Comparison of ENCODE assay signal across 14 cellular contexts in genomic region chr10:21318768-21319167, GRCh38.
A peak's percentile ranks its signal among the peaks of the same experiment; 100 is the strongest.
DNase-seq lines count a peak whose midpoint lies in the region; ATAC-seq, FAIRE-seq and TF ChIP-seq lines count a peak whose summit lies in the region.
"Had no signal": no experiment of that assay in that cellular context is flagged by ENCODE, and none has a peak within 500 bp of the region (broad histone marks: within the 10 kb centered on the region; RNA-seq: fewer than 3 reads in every experiment).

No MANE protein-coding gene starts in this region.

- H3K4me1 ChIP-seq in A549 = peaks cover 52% of the 10 kb centered on the region
- H3K4me1 ChIP-seq in OCI-LY7 (ENCODE audit: insufficient read depth, low read length, poor library complexity, severe bottlenecking) = peaks cover 23% of the 10 kb centered on the region
- peaks cover 15% of the 10 kb centered on the region for H3K4me1 ChIP-seq in PC-9 (replicated peaks; ENCODE audit: insufficient read depth)
- H3K4me1 ChIP-seq in PC-3 (ENCODE audit: insufficient read depth, low read length) = no peaks in the 10 kb centered on the region; the same call in 1 of the 2 replicates

- H3K36me3 ChIP-seq in OCI-LY7 (ENCODE audit: insufficient read depth, low read length) (no peaks in the 10 kb centered on the region), PC-9 (ENCODE audit: low read depth) (no peaks in the 10 kb centered on the region), PC-3 (ENCODE audit: low read depth, low read length) (no peaks in the 10 kb centered on the region)
- H3K36me3 ChIP-seq: esophagus squamous epithelium had no signal

- no peaks in the 10 kb centered on the region for H3K36me3 Mint-ChIP-seq in activated CD4-positive, alpha-beta T cell treated with anti-CD3 and anti-CD28 coated beads, Interleukin-2, amount 10 ng/mL, durations not matched to agents 24 days and 14 days (ENCODE audit: low read depth)
- H3K36me3 Mint-ChIP-seq: activated naive CD8-positive, alpha-beta T cell had no signal

- WGBS in A549 (ENCODE audit: missing lambda C conversion rate) = 84% methylated on average over 6 of the region's 6 CpGs

- POLR2A ChIA-PET in A549 (lab: Yijun Ruan, JAX) = no interaction called here
- POLR2A ChIA-PET in OCI-LY7 (lab: Charles Lee) = interaction anchor here (0.6 to 1.0 kb wide), 2 partner anchors 26 to 152 kb away, joined by 3 to 5 read pairs; no protein-coding TSS in a partner anchor
- POLR2A ChIA-PET in PC-9 (lab: Charles Lee; ENCODE audit: unreplicated experiment) = no interaction called here
- POLR2A ChIA-PET in PC-3 (lab: Charles Lee; ENCODE audit: unreplicated experiment) = no interaction called here

- no TSS peak for BruUV-seq in OCI-LY7 (replicated peaks; lab: Mats Ljungman, UMichigan)
- no TSS peak for BruUV-seq in PC-9 (replicated peaks; lab: Mats Ljungman, UMichigan)
- no TSS peak for BruUV-seq in PC-3 (replicated peaks; lab: Mats Ljungman, UMichigan)

- H2AFZ ChIP-seq in OCI-LY7 (ENCODE audit: low read length) = no peak overlapping the region
- no peak overlapping the region for H2AFZ ChIP-seq in PC-9
- no peak overlapping the region for H2AFZ ChIP-seq in PC-3 (ENCODE audit: low read length)

- H3K4me1 Mint-ChIP-seq in activated CD4-positive, alpha-beta T cell treated with anti-CD3 and anti-CD28 coated beads, Interleukin-2, amount 10 ng/mL, durations not matched to agents 24 days and 14 days = no peaks in the 10 kb centered on the region

- no peaks in the 10 kb centered on the region for H3K9me3 ChIP-seq in A549
- no peaks in the 10 kb centered on the region for H3K9me3 ChIP-seq in OCI-LY7 (ENCODE audit: low read length)
- no peaks in the 10 kb centered on the region for H3K9me3 ChIP-seq in PC-9 (ENCODE audit: insufficient read depth, low read depth)
- no peaks in the 10 kb centered on the region for H3K9me3 ChIP-seq in PC-3 (ENCODE audit: low read length)
- H3K9me3 ChIP-seq: esophagus squamous epithelium, mucosa of descending colon had no signal

- H3K79me2 ChIP-seq in OCI-LY7 (ENCODE audit: insufficient read depth, low read depth, low read length) (no peaks in the 10 kb centered on the region), PC-9 (ENCODE audit: low read depth) (no peaks in the 10 kb centered on the region), PC-3 (ENCODE audit: low read length) (no peaks in the 10 kb centered on the region)

- no peak for ATAC-seq in A549
- no peak for ATAC-seq in GM21825 (IDR thresholded peaks at IDR 0.05; ENCODE audit: unreplicated experiment)
- ATAC-seq in PC-3 = no peak
- ATAC-seq: mucosa of descending colon had no signal

- H3K9me3 Mint-ChIP-seq in activated CD4-positive, alpha-beta T cell treated with anti-CD3 and anti-CD28 coated beads, Interleukin-2, amount 10 ng/mL, durations not matched to agents 24 days and 14 days = peaks cover 4% of the 10 kb centered on the region
- H3K9me3 Mint-ChIP-seq: T-helper 2 cell treated with Interferon-gamma antibody and Interleukin-4, amounts not matched to agents 5 μg/mL and 100 μg/mL, for 36 hours had no signal

- no peaks in the 10 kb centered on the region for H3K27me3 Mint-ChIP-seq in activated CD4-positive, alpha-beta T cell treated with anti-CD3 and anti-CD28 coated beads, Interleukin-2, amount 10 ng/mL, durations not matched to agents 24 days and 14 days
- H3K27me3 Mint-ChIP-seq: activated naive CD8-positive, alpha-beta T cell had no signal

- DNase-seq in A549 (ENCODE audit: low read depth in 1 of 2, low spot score in 1 of 2) (no peak), ELR (ENCODE audit: low read depth) (peak; percentile 34), OCI-LY7 (ENCODE audit: low spot score) (no peak), fibroblast of mammary gland (ENCODE audit: low read depth) (peak; percentile 38), PC-9 (no peak), PC-3 (no peak)
- no peak for DNase-seq in activated CD4-positive, alpha-beta T cell treated with anti-CD3 and anti-CD28 coated beads, Interleukin-2, amount 10 ng/mL, durations not matched to agents 24 days and 14 days
- DNase-seq: esophagus squamous epithelium, retina had no signal

- H4K20me1 ChIP-seq in OCI-LY7 (ENCODE audit: insufficient read depth, low read length) (no peaks in the 10 kb centered on the region), PC-9 (ENCODE audit: insufficient read depth) (no peaks in the 10 kb centered on the region), PC-3 (ENCODE audit: low read length) (no peaks in the 10 kb centered on the region)

- H3K4me3 ChIP-seq in A549 (no peak overlapping the region), OCI-LY7 (ENCODE audit: low read depth, low read length, poor library complexity, severe bottlenecking) (no peak overlapping the region), fibroblast of mammary gland (ENCODE audit: control insufficient read depth, low read depth, low read length) (no peak overlapping the region), PC-9 (no peak overlapping the region), PC-3 (ENCODE audit: low read length) (no peak overlapping the region)
- H3K4me3 ChIP-seq: esophagus squamous epithelium, mucosa of descending colon had no signal

- H3K4me2 ChIP-seq in A549 (no peak overlapping the region), OCI-LY7 (ENCODE audit: low read length) (0 out of 2 replicates have a peak overlapping the region, but pooled peaks have one; percentile 12), PC-9 (no peak overlapping the region), PC-3 (ENCODE audit: low read length) (no peak overlapping the region)

- no peak for FAIRE-seq in A549 (lab: Jason Lieb, UNC)

- no peak for TF ChIP-seq RAD21 in A549 (conservative IDR thresholded peaks at IDR 0.05 in 1 of 2, IDR thresholded peaks at IDR 0.05 in 1 of 2)

- H3K27me3 ChIP-seq in PC-9 (ENCODE audit: insufficient read depth, low read depth) (no peaks in the 10 kb centered on the region), PC-3 (ENCODE audit: low read length) (no peaks in the 10 kb centered on the region)
- H3K27me3 ChIP-seq: esophagus squamous epithelium had no signal

- no peak for TF ChIP-seq EP300 in A549 (IDR thresholded peaks at IDR 0.05)

- H3K27ac ChIP-seq in A549 (peak overlapping the region; percentile 31 to 94), OCI-LY7 (ENCODE audit: low read depth, low read length, poor library complexity, severe bottlenecking) (no peak overlapping the region), PC-9 (no peak overlapping the region), PC-3 (ENCODE audit: low read length) (no peak overlapping the region)
- H3K27ac ChIP-seq: C4-2B, esophagus squamous epithelium had no signal

- H3K9ac ChIP-seq in PC-3 (ENCODE audit: low read length) = no peak overlapping the region

- H3F3A ChIP-seq in PC-9 (ENCODE audit: insufficient read depth, low read depth) (peaks cover 3% of the 10 kb centered on the region; the same call in 1 of the 2 replicates), PC-3 (ENCODE audit: low read length, unreplicated experiment) (no peaks in the 10 kb centered on the region)

- TF ChIP-seq POLR2A in A549 (IDR thresholded peaks at IDR 0.05; ENCODE audit: low read length) = no peak

- no peaks in the 10 kb centered on the region for H3K9me2 ChIP-seq in OCI-LY7 (ENCODE audit: insufficient read depth, low read length)
- no peaks in the 10 kb centered on the region for H3K9me2 ChIP-seq in PC-9 (ENCODE audit: insufficient read depth)
- H3K9me2 ChIP-seq in PC-3 (replicated peaks; ENCODE audit: low read length) = no peaks in the 10 kb centered on the region

- TF ChIP-seq CTCF in A549 (IDR thresholded peaks at IDR 0.05) (no peak), OCI-LY7 (conservative IDR thresholded peaks at IDR 0.05; ENCODE audit: low read length) (no peak), fibroblast of mammary gland (conservative IDR thresholded peaks at IDR 0.05; ENCODE audit: control insufficient read depth, insufficient read depth, low read depth, low read length) (no peak), PC-9 (conservative IDR thresholded peaks at IDR 0.05) (no peak), PC-3 (conservative IDR thresholded peaks at IDR 0.05; ENCODE audit: low read depth, low read length) (no peak)

- no peak overlapping the region for H3K27ac Mint-ChIP-seq in activated CD4-positive, alpha-beta T cell treated with anti-CD3 and anti-CD28 coated beads, Interleukin-2, amount 10 ng/mL, durations not matched to agents 24 days and 14 days
- H3K27ac Mint-ChIP-seq: activated naive CD8-positive, alpha-beta T cell; T-helper 2 cell treated with Interferon-gamma antibody and Interleukin-4, amounts not matched to agents 5 μg/mL and 100 μg/mL, for 36 hours had no signal

- intact Hi-C loops in OCI-LY7 (cut with micrococcal nuclease; ENCODE audit: unreplicated experiment) = no loop called here
- intact Hi-C loops in PC-9 (cut with micrococcal nuclease; ENCODE audit: unreplicated experiment) = no loop called here
- intact Hi-C loops in activated CD4-positive, alpha-beta T cell treated with anti-CD3 and anti-CD28 coated beads, Interleukin-2, amount 10 ng/mL, durations not matched to agents 24 days and 14 days (cut with micrococcal nuclease) = no loop called here
- intact Hi-C loops in PC-3 (cut with micrococcal nuclease) = no loop called here

- CTCF ChIA-PET in A549 (lab: Yijun Ruan, JAX) = interaction anchor here (0.6 to 1.9 kb wide), 5 partner anchors 30 to 597 kb away, joined by 3 to 7 read pairs (median 4); no protein-coding TSS in a partner anchor
- CTCF ChIA-PET in OCI-LY7 (lab: Charles Lee; ENCODE audit: unreplicated experiment) = no interaction called here
- CTCF ChIA-PET in PC-9 (lab: Charles Lee) = no interaction called here
- CTCF ChIA-PET in PC-3 (lab: Charles Lee) = no interaction called here

- H3K4me3 Mint-ChIP-seq in activated CD4-positive, alpha-beta T cell treated with anti-CD3 and anti-CD28 coated beads, Interleukin-2, amount 10 ng/mL, durations not matched to agents 24 days and 14 days = no peak overlapping the region
- H3K4me3 Mint-ChIP-seq: activated naive CD8-positive, alpha-beta T cell; T-helper 2 cell treated with Interferon-gamma antibody and Interleukin-4, amounts not matched to agents 5 μg/mL and 100 μg/mL, for 36 hours had no signal

TF ChIP-seq in A549, 52 proteins besides CTCF, POLR2A, EP300 and RAD21 (continues in another document):
- TF ChIP-seq NFE2L2 (conservative IDR thresholded peaks at IDR 0.05; ENCODE audit: low read length) = no peak
- no peak for TF ChIP-seq JUNB (IDR thresholded peaks at IDR 0.05)
- TF ChIP-seq ZFP36 (IDR thresholded peaks at IDR 0.05; ENCODE audit: borderline replicate concordance, partially characterized antibody) = no peak
- TF ChIP-seq SMC3 (IDR thresholded peaks at IDR 0.05) = no peak
- no peak for TF ChIP-seq CEBPB (IDR thresholded peaks at IDR 0.05)
- no peak for TF ChIP-seq TFCP2L1 (CRISPR knock-in tag; IDR thresholded peaks at IDR 0.05)

Comparison
In these comparisons a context has a peak if more than half of its experiments do, and no peak if none do; other contexts are left out.
1. DNase-seq: peak in ELR (single experiment) and fibroblast of mammary gland (single experiment); none in A549 (0 of 2), OCI-LY7 (single experiment), PC-9 (0 of 2), activated CD4-positive, alpha-beta T cell treated with anti-CD3 and anti-CD28 coated beads, Interleukin-2, amount 10 ng/mL, durations not matched to agents 24 days and 14 days (single experiment) and PC-3 (single experiment).
2. H3K27ac ChIP-seq: peak in A549 (2 of 2); none in OCI-LY7 (single experiment), PC-9 (single experiment) and PC-3 (single experiment).